Comparison of ENCODE assay signal across 17 cellular contexts in genomic region chr7:41855798-41856197, GRCh38.
DNase-seq lines count a peak whose midpoint lies in the region; ATAC-seq and TF ChIP-seq lines count a peak whose summit lies in the region.
"Had no signal": no experiment of that assay in that cellular context is flagged by ENCODE, and none has a peak within 500 bp of the region (broad histone marks: within the 10 kb centered on the region; RNA-seq: fewer than 3 reads in every experiment).

No MANE protein-coding gene starts in this region.

- no peak overlapping the region for H3K4me3 Mint-ChIP-seq in HFFc6
- H3K4me3 Mint-ChIP-seq in activated T-helper 1 cell treated with anti-CD3 and anti-CD28 coated beads, Interleukin-12 subunit alpha, Interleukin-12 subunit beta, Interleukin-2, Interleukin-4 antibody, amounts not matched to agents 30 ng/mL and 10 ng/mL and 1 ng/mL, durations not matched to agents 14 hours and 24 hours and 36 hours = no peak overlapping the region
- H3K4me3 Mint-ChIP-seq: GM23338 had no signal

- DNase-seq in AG10803 (ENCODE audit: low read depth) (peak; percentile 37), HS-5 (ENCODE audit: low read depth) (peak; percentile 24), NCI-H226 (peak; percentile 32), fibroblast of pulmonary artery (ENCODE audit: low read depth) (peak; percentile 21), HFFc6 (no peak), NCI-H82 (lab: John Stamatoyannopoulos, UW) (no peak)
- DNase-seq in activated T-helper 1 cell treated with anti-CD3 and anti-CD28 coated beads, Interleukin-12 subunit alpha, Interleukin-12 subunit beta, Interleukin-2, Interleukin-4 antibody, amounts not matched to agents 30 ng/mL and 10 ng/mL and 1 ng/mL, durations not matched to agents 14 hours and 24 hours and 36 hours (ENCODE audit: low spot score) = no peak
- DNase-seq: COR-L47, DMS53, GDM1, NCI-H146, NCI-H446 treated with DMSO at 0.1 percent for 48 hours, NCI-H748 treated with DMSO at 0.1 percent for 48 hours, SHP77 had no signal

- H3K36me3 Mint-ChIP-seq in HFFc6 (ENCODE audit: low read depth) = no peaks in the 10 kb centered on the region
- H3K36me3 Mint-ChIP-seq in activated T-helper 1 cell treated with anti-CD3 and anti-CD28 coated beads, Interleukin-12 subunit alpha, Interleukin-12 subunit beta, Interleukin-2, Interleukin-4 antibody, amounts not matched to agents 30 ng/mL and 10 ng/mL and 1 ng/mL, durations not matched to agents 14 hours and 24 hours and 36 hours (ENCODE audit: low read depth) = peaks cover 10% of the 10 kb centered on the region

- peaks cover 32% of the 10 kb centered on the region for H3K4me1 Mint-ChIP-seq in HFFc6 (ENCODE audit: low read depth)
- H3K4me1 Mint-ChIP-seq in activated T-helper 1 cell treated with anti-CD3 and anti-CD28 coated beads, Interleukin-12 subunit alpha, Interleukin-12 subunit beta, Interleukin-2, Interleukin-4 antibody, amounts not matched to agents 30 ng/mL and 10 ng/mL and 1 ng/mL, durations not matched to agents 14 hours and 24 hours and 36 hours (ENCODE audit: low read depth) = peaks cover 19% of the 10 kb centered on the region
- H3K4me1 Mint-ChIP-seq: GM23338 had no signal

- H3K27me3 Mint-ChIP-seq in HFFc6 (ENCODE audit: insufficient read depth) = no peaks in the 10 kb centered on the region; the same call in 1 of the 2 replicates
- H3K27me3 Mint-ChIP-seq in activated T-helper 1 cell treated with anti-CD3 and anti-CD28 coated beads, Interleukin-12 subunit alpha, Interleukin-12 subunit beta, Interleukin-2, Interleukin-4 antibody, amounts not matched to agents 30 ng/mL and 10 ng/mL and 1 ng/mL, durations not matched to agents 14 hours and 24 hours and 36 hours (ENCODE audit: insufficient read depth) = peaks cover 4% of the 10 kb centered on the region

- no peak for ATAC-seq in HG03469 (IDR thresholded peaks at IDR 0.05; ENCODE audit: unreplicated experiment)
- ATAC-seq: GM23338, Panc1 had no signal

- no peak overlapping the region for H3K4me3 ChIP-seq in AG10803 (ENCODE audit: low read length)
- no peak overlapping the region for H3K4me3 ChIP-seq in fibroblast of pulmonary artery (replicated peaks; ENCODE audit: low read depth, low read length)
- H3K4me3 ChIP-seq: GM23338 had no signal

- no peaks in the 10 kb centered on the region for H3K9me3 Mint-ChIP-seq in HFFc6
- peaks cover 27% of the 10 kb centered on the region for H3K9me3 Mint-ChIP-seq in activated T-helper 1 cell treated with anti-CD3 and anti-CD28 coated beads, Interleukin-12 subunit alpha, Interleukin-12 subunit beta, Interleukin-2, Interleukin-4 antibody, amounts not matched to agents 30 ng/mL and 10 ng/mL and 1 ng/mL, durations not matched to agents 14 hours and 24 hours and 36 hours
- H3K9me3 Mint-ChIP-seq: GM23338 had no signal

- no peak for TF ChIP-seq CTCF in AG10803 (conservative IDR thresholded peaks at IDR 0.05; ENCODE audit: low read length)
- TF ChIP-seq CTCF in fibroblast of pulmonary artery (IDR thresholded peaks at IDR 0.05; ENCODE audit: low read length, missing control alignments) = no peak
- TF ChIP-seq CTCF in HFFc6 (IDR thresholded peaks at IDR 0.05) = no peak

- H3K27ac Mint-ChIP-seq in HFFc6 = no peak overlapping the region
- no peak overlapping the region for H3K27ac Mint-ChIP-seq in activated T-helper 1 cell treated with anti-CD3 and anti-CD28 coated beads, Interleukin-12 subunit alpha, Interleukin-12 subunit beta, Interleukin-2, Interleukin-4 antibody, amounts not matched to agents 30 ng/mL and 10 ng/mL and 1 ng/mL, durations not matched to agents 14 hours and 24 hours and 36 hours
- H3K27ac Mint-ChIP-seq: GM23338 had no signal

- intact Hi-C loops in activated T-helper 1 cell treated with anti-CD3 and anti-CD28 coated beads, Interleukin-12 subunit alpha, Interleukin-12 subunit beta, Interleukin-2, Interleukin-4 antibody, amounts not matched to agents 30 ng/mL and 10 ng/mL and 1 ng/mL, durations not matched to agents 14 hours and 24 hours and 36 hours (cut with micrococcal nuclease) = no loop called here

Comparison
In these comparisons a context has a peak if more than half of its experiments do, and no peak if none do; other contexts are left out.
1. DNase-seq: peak in AG10803 (single experiment), HS-5 (single experiment), NCI-H226 (single experiment) and fibroblast of pulmonary artery (single experiment); none in HFFc6 (single experiment), activated T-helper 1 cell treated with anti-CD3 and anti-CD28 coated beads, Interleukin-12 subunit alpha, Interleukin-12 subunit beta, Interleukin-2, Interleukin-4 antibody, amounts not matched to agents 30 ng/mL and 10 ng/mL and 1 ng/mL, durations not matched to agents 14 hours and 24 hours and 36 hours (single experiment) and NCI-H82 (single experiment).